In the genomic region with DNA sequence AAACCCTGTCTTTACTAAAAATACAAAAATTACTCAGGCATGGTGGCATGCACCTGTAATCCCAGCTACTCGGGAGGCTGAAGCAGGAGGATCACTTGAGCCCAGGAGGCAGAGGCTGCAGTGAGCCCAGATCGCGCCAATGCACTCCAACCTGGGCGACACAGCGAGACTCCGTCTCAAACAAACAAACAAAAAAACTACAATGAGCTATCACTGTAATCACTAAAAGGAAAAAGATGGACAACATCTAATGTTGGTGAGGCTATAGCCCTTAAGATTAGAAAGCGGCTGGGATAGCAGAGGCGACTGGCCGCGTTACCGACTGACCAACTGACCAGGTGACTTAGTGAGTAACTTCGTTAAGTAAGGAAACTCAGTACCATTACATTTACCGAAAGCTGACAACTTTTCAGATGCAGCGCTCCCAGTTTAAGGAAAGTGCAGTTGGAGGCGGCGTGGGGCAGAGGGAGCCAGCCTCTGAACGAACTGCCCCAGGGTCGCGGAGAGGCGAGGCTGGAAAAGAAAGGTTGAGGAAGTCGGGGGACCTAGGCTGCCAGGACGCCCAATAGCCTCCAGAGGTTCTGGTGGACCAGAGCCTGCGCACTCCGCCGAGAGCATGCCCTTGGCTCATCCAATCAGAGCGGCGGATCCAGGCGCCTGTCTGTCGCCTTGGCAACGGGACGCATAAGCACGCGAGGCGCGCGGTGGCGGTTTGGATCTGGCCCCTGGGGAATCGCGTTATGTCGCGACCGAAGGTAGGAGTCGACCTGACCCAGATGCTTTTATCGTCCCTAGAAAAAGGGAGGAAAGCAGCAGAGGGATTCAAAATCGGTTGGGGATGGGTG, we compare ENCODE assay signal across 8 cellular contexts. TPM values are rescaled to one million over a fixed set of nuclear protein-coding genes. Genes with fewer than 3 reads are reported as not detected.
DNase-seq lines count a peak whose midpoint lies in the region; ATAC-seq lines count a peak whose summit lies in the region.

No MANE protein-coding gene starts in this region.

- H3K36me3 ChIP-seq in effector memory CD4-positive, alpha-beta T cell (ENCODE audit: control insufficient read depth, insufficient read depth, low read length), result no peaks in the 10 kb centered on the region

- H3K4me1 ChIP-seq in effector memory CD4-positive, alpha-beta T cell (ENCODE audit: control insufficient read depth, insufficient read depth, low read length, poor library complexity, severe bottlenecking), result peaks cover 6% of the 10 kb centered on the region

- no peaks in the 10 kb centered on the region for H3K27me3 ChIP-seq in effector memory CD4-positive, alpha-beta T cell (replicated peaks; ENCODE audit: control insufficient read depth, insufficient read depth, low read length, poor library complexity, severe bottlenecking)

- DNase-seq in CD1c-positive myeloid dendritic cell (ENCODE audit: extremely low spot score), result peak; percentile 96
- peak; percentile 96 for DNase-seq in HK-2 (ENCODE audit: unreplicated experiment)
- peak; percentile 86 for DNase-seq in NCI-H82 treated with DMSO at 0.1 percent for 48 hours (lab: John Stamatoyannopoulos, UW; ENCODE audit: unreplicated experiment)
- DNase-seq in activated CD8-positive, alpha-beta memory T cell treated with anti-CD3 and anti-CD28 coated beads for 1 hour (ENCODE audit: extremely low read depth in 1 of 2, low read depth in 1 of 2), result peak; percentile 35 to 60
- peak; percentile 62 to 71 (median 63) for DNase-seq in effector memory CD4-positive, alpha-beta T cell
- DNase-seq in lung microvascular endothelial cell (ENCODE audit: low read depth in 2 of 2), result peak; percentile 97
- peak; percentile 71 to 85 (median 72) for DNase-seq in stimulated activated CD4-positive, alpha-beta T cell treated with anti-CD3 and anti-CD28 coated beads, TNF-alpha, amount 100 ng/mL, for 24 hours (ENCODE audit: low read depth in 3 of 3)

- H3K4me3 ChIP-seq in effector memory CD4-positive, alpha-beta T cell (ENCODE audit: insufficient read depth, low read depth, low read length, poor library complexity, severe bottlenecking), result peak overlapping the region; percentile 63

- peak overlapping the region; percentile 22 for H3K27ac ChIP-seq in effector memory CD4-positive, alpha-beta T cell (ENCODE audit: insufficient read depth, low read length, poor library complexity, severe bottlenecking)

- no peaks in the 10 kb centered on the region for H3K9me3 ChIP-seq in effector memory CD4-positive, alpha-beta T cell (ENCODE audit: control insufficient read depth, low read length)

- peak; percentile 76 for ATAC-seq in GM19438 (IDR thresholded peaks at IDR 0.05; ENCODE audit: low read depth, unreplicated experiment)

RNA-seq across cellular contexts. Expression of gene TTLL9, which starts 8.9 kb away (rescaled TPM):
- under 0.01 and 0.22 TPM in 2 replicates for total RNA-seq in lung microvascular endothelial cell

RNA-seq across cellular contexts. Expression of gene DUSP15, which starts 9.0 kb away (rescaled TPM):
- 0.65 and 0.79 TPM in 2 replicates for total RNA-seq in lung microvascular endothelial cell

RNA-seq across cellular contexts. Expression of gene FOXS1, which starts 34.0 kb away (rescaled TPM):
- 0.20 and 0.22 TPM in 2 replicates for total RNA-seq in lung microvascular endothelial cell

Comparison
In these comparisons a context has a peak if more than half of its experiments do, and no peak if none do; other contexts are left out.
1. Peak in every context shown above with its lines: DNase-seq, ATAC-seq, H3K4me3 ChIP-seq and H3K27ac ChIP-seq.